31 cellular contexts compared by ENCODE assay signal in genomic region chr4:73505567-73505966, GRCh38. TPM values are rescaled to one million over a fixed set of nuclear protein-coding genes. Genes with fewer than 3 reads are reported as not detected.
"Had no signal": no experiment of that assay in that cellular context is flagged by ENCODE, and none has a peak within 500 bp of the region (broad histone marks: within the 10 kb centered on the region; RNA-seq: fewer than 3 reads in every experiment).

No MANE protein-coding gene starts in this region.

- H3K36me3 ChIP-seq: neutrophil, ovary, thyroid gland, upper lobe of left lung, vagina had no signal

- H3K27ac ChIP-seq: neutrophil, ovary, skin epidermis, thyroid gland, upper lobe of left lung, vagina had no signal

- DNase-seq: activated CD4-positive, alpha-beta T cell treated with anti-CD3 and anti-CD28 coated beads for 4 hours; activated CD4-positive, alpha-beta T cell treated with anti-CD3 and anti-CD28 coated beads, Interleukin-2, amount 50 U/mL, for 4 hours; activated effector memory CD4-positive, alpha-beta T cell treated with Interleukin-2 at 50 U/mL for 16 hours; activated naive CD4-positive, alpha-beta T cell treated with Interleukin-2 at 50 U/mL for 16 hours; activated T-cell treated with anti-CD3 and anti-CD28 coated beads for 4 hours; anterior cingulate cortex; endodermal cell; foreskin fibroblast; head of caudate nucleus; hippocampal formation; left cardiac atrium; left ventricle myocardium superior; mammary epithelial cell; naive B cell; nephron progenitor cell; ovary; stimulated activated CD4-positive, alpha-beta T cell treated with anti-CD3 and anti-CD28 coated beads, Interleukin-4, amount 100 ng/mL, for 4 hours; stimulated activated CD8-positive, alpha-beta memory T cell treated with anti-CD3 and anti-CD28 coated beads, Interleukin-4, amount 100 ng/mL, for 48 hours; stimulated activated naive CD8-positive, alpha-beta T cell treated with anti-CD3 and anti-CD28 coated beads, Interleukin-15, amount 100 ng/mL, for 72 hours; substantia nigra; T-helper 9 cell; thyroid gland; upper lobe of left lung had no signal

- H3K27me3 ChIP-seq: neutrophil, ovary, thyroid gland, upper lobe of left lung, vagina had no signal

- H3K9me3 ChIP-seq: neutrophil, ovary, thyroid gland, upper lobe of left lung, vagina had no signal

- H3K4me3 ChIP-seq: ovary, skin epidermis, thyroid gland, upper lobe of left lung, vagina had no signal

RNA-seq across cellular contexts. Expression of gene AFM, which starts 24.0 kb away (rescaled TPM):
- total RNA-seq: bronchial epithelial cell, endodermal cell, esophagus mucosa, left cardiac atrium, left ventricle myocardium superior, mammary epithelial cell, mesothelial cell of epicardium, renal cortical epithelial cell, sciatic nerve, thyroid gland, vagina had no signal
